2 cellular contexts compared by ENCODE assay signal in genomic region chr7:12396670-12397069, GRCh38. TPM values are rescaled to one million over a fixed set of nuclear protein-coding genes. Genes with fewer than 3 reads are reported as not detected.
"Had no signal": no experiment of that assay in that cellular context is flagged by ENCODE, and none has a peak within 500 bp of the region (broad histone marks: within the 10 kb centered on the region; RNA-seq: fewer than 3 reads in every experiment).

No MANE protein-coding gene starts in this region.

RNA-seq across cellular contexts. Expression of gene VWDE, which starts 7.0 kb away (rescaled TPM):
- total RNA-seq: GM23248, HFFc6 had no signal
- polyA plus RNA-seq: GM23248 had no signal
